16 cellular contexts compared by ENCODE assay signal in the genomic region with DNA sequence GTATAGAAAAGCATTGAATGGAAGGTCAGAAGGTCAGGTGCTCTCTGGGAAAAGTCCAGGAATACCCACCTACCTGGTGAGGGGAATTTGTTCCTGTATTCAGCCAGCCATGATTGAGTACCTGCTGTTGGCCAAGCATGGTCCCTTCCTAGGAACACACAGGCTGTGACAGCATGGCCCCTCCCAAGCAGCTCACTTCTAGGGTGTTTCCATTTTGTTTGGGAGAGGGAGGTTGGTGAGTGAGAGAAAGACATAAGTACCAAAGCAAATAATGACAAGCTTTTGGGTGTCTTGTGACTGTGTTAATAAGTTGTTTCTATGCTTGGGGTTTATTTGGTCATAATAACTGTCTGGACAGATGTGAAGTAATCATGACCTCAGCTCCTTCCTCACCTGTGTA. TPM values are rescaled to one million over a fixed set of nuclear protein-coding genes. Genes with fewer than 3 reads are reported as not detected.
A peak's percentile ranks its signal among the peaks of the same experiment; 100 is the strongest.
DNase-seq lines count a peak whose midpoint lies in the region; ATAC-seq, FAIRE-seq and TF ChIP-seq lines count a peak whose summit lies in the region.
"Had no signal": no experiment of that assay in that cellular context is flagged by ENCODE, and none has a peak within 500 bp of the region (broad histone marks: within the 10 kb centered on the region; RNA-seq: fewer than 3 reads in every experiment).

No MANE protein-coding gene starts in this region.

- no peak overlapping the region for H2BK20ac ChIP-seq in IMR-90 (ENCODE audit: low read depth, low read length)

- H2AK5ac ChIP-seq in IMR-90 (ENCODE audit: low read depth, low read length), result 0 out of 2 replicates have a peak overlapping the region, but pooled peaks have one; percentile 57

- H3K36me3 ChIP-seq in IMR-90 (ENCODE audit: control insufficient read depth, insufficient read depth, low read length), result peaks cover 6% of the 10 kb centered on the region
- no peaks in the 10 kb centered on the region for H3K36me3 ChIP-seq in left lung
- H3K36me3 ChIP-seq: BE2C, SJSA1 had no signal

- H3K4me3 ChIP-seq in IMR-90 (ENCODE audit: insufficient read depth, low read depth, low read length) (no peak overlapping the region), left lung (no peak overlapping the region)
- H3K4me3 ChIP-seq: SJSA1 had no signal

- H3K27ac ChIP-seq in IMR-90 (ENCODE audit: insufficient read depth, low read length), result no peak overlapping the region
- no peak overlapping the region for H3K27ac ChIP-seq in left lung
- H3K27ac ChIP-seq: SJSA1 had no signal

- H3K18ac ChIP-seq in IMR-90 (ENCODE audit: low read depth, low read length), result no peak overlapping the region

- no peak for ATAC-seq in IMR-90 (ENCODE audit: low read depth)
- peak; percentile 53 for ATAC-seq in left lung
- no peak for ATAC-seq in GM18511 (IDR thresholded peaks at IDR 0.05; ENCODE audit: unreplicated experiment)
- ATAC-seq: CD8-positive, alpha-beta T cell; PC-3 had no signal

- peaks cover 43% of the 10 kb centered on the region for H3K9me1 ChIP-seq in IMR-90 (ENCODE audit: insufficient read depth, low read length)

- peaks cover 19% of the 10 kb centered on the region for H3K4me1 ChIP-seq in IMR-90 (ENCODE audit: control insufficient read depth, insufficient read depth, low read length)
- H3K4me1 ChIP-seq in left lung, result peaks cover 11 to 17% of the 10 kb centered on the region in 2 donors
- H3K4me1 ChIP-seq: BE2C, SJSA1 had no signal

- BruUV-seq in IMR-90 (replicated peaks; lab: Mats Ljungman, UMichigan), result no TSS peak

- H3K9ac ChIP-seq in IMR-90 (ENCODE audit: low read depth, low read length), result no peak overlapping the region

- H3K9me3 ChIP-seq in IMR-90 (ENCODE audit: control insufficient read depth, insufficient read depth, low read length) (no peaks in the 10 kb centered on the region), left lung (no peaks in the 10 kb centered on the region)
- H3K9me3 ChIP-seq: BE2C, SJSA1 had no signal

- no peak overlapping the region for H3K56ac ChIP-seq in IMR-90 (ENCODE audit: extremely low read depth, insufficient read depth, low read length)

- TF ChIP-seq POLR2A in IMR-90 (IDR thresholded peaks at IDR 0.05; ENCODE audit: low read depth, low read length), result no peak

- H3K23ac ChIP-seq in IMR-90 (ENCODE audit: low read depth, low read length), result no peak overlapping the region

- no peak overlapping the region for H4K8ac ChIP-seq in IMR-90 (ENCODE audit: low read depth in 2 of 2, low read length in 2 of 2)

- no peak overlapping the region for H3K4me2 ChIP-seq in IMR-90 (ENCODE audit: low read depth, low read length)

- H2BK120ac ChIP-seq in IMR-90 (ENCODE audit: low read depth, low read length), result no peak overlapping the region

- POLR2A ChIA-PET in IMR-90 (lab: Charles Lee; ENCODE audit: unreplicated experiment), result no interaction called here

- CTCF ChIA-PET in IMR-90 (lab: Yijun Ruan, JAX), result interaction anchor here (0.6 kb wide), 1 partner anchor 50 kb away, joined by 3 read pairs; no protein-coding TSS in a partner anchor

- peaks cover 51% of the 10 kb centered on the region for H4K20me1 ChIP-seq in IMR-90 (ENCODE audit: insufficient read depth, low read length)

- H2BK15ac ChIP-seq in IMR-90 (ENCODE audit: low read depth, low read length), result no peak overlapping the region

- peak overlapping the region; percentile 39; the same call in 1 of the 2 replicates for H3K4ac ChIP-seq in IMR-90 (ENCODE audit: low read depth, low read length)

- H4K5ac ChIP-seq in IMR-90 (ENCODE audit: low read depth, low read length), result no peak overlapping the region

- dilution Hi-C loops in IMR-90 (cut with HindIII; ENCODE audit: low sequenced_read_pairs, unreplicated experiment), result no loop called here

- TF ChIP-seq CTCF in IMR-90 (conservative IDR thresholded peaks at IDR 0.05; ENCODE audit: low read depth, low read length) (no peak), left lung (IDR thresholded peaks at IDR 0.05) (no peak)

- in situ Hi-C loops in IMR-90 (cut with MboI; ENCODE audit: low sequenced_read_pairs), result no loop called here

- H2AK9ac ChIP-seq in IMR-90 (replicated peaks; ENCODE audit: low read depth, low read length, poor library complexity), result no peak overlapping the region

- H3K27me3 ChIP-seq in IMR-90 (ENCODE audit: control insufficient read depth, insufficient read depth, low read length) (no peaks in the 10 kb centered on the region), left lung (no peaks in the 10 kb centered on the region)
- H3K27me3 ChIP-seq: BE2C, SJSA1 had no signal

- peak overlapping the region; percentile 40 for H2BK5ac ChIP-seq in IMR-90 (ENCODE audit: low read depth, low read length, poor library complexity, severe bottlenecking)

- TF ChIP-seq RAD21 in IMR-90 (IDR thresholded peaks at IDR 0.05; ENCODE audit: low read length), result no peak

- no peak overlapping the region for H2AFZ ChIP-seq in IMR-90 (replicated peaks; ENCODE audit: low read length, poor library complexity)

- FAIRE-seq in HTR-8/SVneo (lab: Jason Lieb, UNC), result no peak
- FAIRE-seq: D721Med, GM18507 had no signal

- intact Hi-C loops in IMR-90 (cut with micrococcal nuclease) (loop anchor here (10.0 kb wide), 1 partner anchor 83 kb away; no protein-coding TSS in a partner anchor), left lung (cut with DNase I) (no loop called here)

- peaks cover 29 to 92% of the 10 kb centered on the region in 2 experiments; a peak in 3 of 4 replicates for H3K79me1 ChIP-seq in IMR-90 (ENCODE audit: low read depth in 1 of 2, low read length in 2 of 2)

- DNase-seq in DMS79 (lab: John Stamatoyannopoulos, UW) (peak; percentile 28), IMR-90 (no peak), NCI-H69 (lab: John Stamatoyannopoulos, UW) (peak; percentile 97), left lung (no peak), anterior cingulate cortex (lab: John Stamatoyannopoulos, UW) (no peak), HTR-8/SVneo (ENCODE audit: insufficient read length, low spot score) (no peak)
- DNase-seq: BE2C; CD8-positive, alpha-beta T cell; NCI-H1092; NCI-H2081 treated with DMSO at 0.1 percent for 48 hours; PC-3; SW 1271 had no signal

- H4K91ac ChIP-seq in IMR-90 (ENCODE audit: insufficient read depth, low read depth, low read length), result peak overlapping the region; percentile 23; the same call in 1 of the 2 replicates

- H3K14ac ChIP-seq in IMR-90 (replicated peaks; ENCODE audit: low read depth, low read length), result no peak overlapping the region

TF ChIP-seq in IMR-90, 13 proteins besides CTCF, POLR2A, EP300 and RAD21:
- TF ChIP-seq RFX5 (IDR thresholded peaks at IDR 0.05; ENCODE audit: low read depth, low read length) (no peak), NFE2L2 (IDR thresholded peaks at IDR 0.05; ENCODE audit: low read depth, low read length) (no peak), SMC3 (IDR thresholded peaks at IDR 0.05; ENCODE audit: low read depth, low read length) (no peak), CEBPB (IDR thresholded peaks at IDR 0.05; ENCODE audit: low read depth, low read length) (no peak), ELK1 (IDR thresholded peaks at IDR 0.05; ENCODE audit: borderline replicate concordance, low read depth, low read length) (no peak), FOS (IDR thresholded peaks at IDR 0.05; ENCODE audit: low read depth, low read length) (no peak), RCOR1 (IDR thresholded peaks at IDR 0.05; ENCODE audit: insufficient replicate concordance, low read length) (no peak), MXI1 (IDR thresholded peaks at IDR 0.05; ENCODE audit: borderline replicate concordance, low read depth, low read length) (no peak), CHD1 (IDR thresholded peaks at IDR 0.05; ENCODE audit: low read depth, low read length) (no peak), MAFK (IDR thresholded peaks at IDR 0.05; ENCODE audit: low read depth, low read length) (no peak), BHLHE40 (IDR thresholded peaks at IDR 0.05; ENCODE audit: low read depth, low read length) (no peak), MAZ (IDR thresholded peaks at IDR 0.05; ENCODE audit: borderline replicate concordance, low read depth, low read length) (no peak)
- TF ChIP-seq, protein P1, sequence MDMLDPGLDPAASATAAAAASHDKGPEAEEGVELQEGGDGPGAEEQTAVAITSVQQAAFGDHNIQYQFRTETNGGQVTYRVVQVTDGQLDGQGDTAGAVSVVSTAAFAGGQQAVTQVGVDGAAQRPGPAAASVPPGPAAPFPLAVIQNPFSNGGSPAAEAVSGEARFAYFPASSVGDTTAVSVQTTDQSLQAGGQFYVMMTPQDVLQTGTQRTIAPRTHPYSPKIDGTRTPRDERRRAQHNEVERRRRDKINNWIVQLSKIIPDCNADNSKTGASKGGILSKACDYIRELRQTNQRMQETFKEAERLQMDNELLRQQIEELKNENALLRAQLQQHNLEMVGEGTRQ (IDR thresholded peaks at IDR 0.05; ENCODE audit: low read depth, low read length), result no peak

RNA-seq across cellular contexts. Expression of gene CABLES1, which starts 46.3 kb away (rescaled TPM):
- total RNA-seq in IMR-90 (2012; rRNA removed) (4.7 and 5.7 TPM in 2 replicates), left lung (10 to 100 TPM; 21.9 to 35.4 TPM)
- polyA plus RNA-seq in IMR-90 (2012; rRNA removed), result 4.4 and 4.7 TPM in 2 replicates
- 2.2 and 5.2 TPM in 2 replicates for polyA plus RNA-seq in IMR-90 (2012; cell fraction: cytosol; rRNA removed)
- polyA plus RNA-seq in IMR-90 (2012; cell fraction: nucleus; rRNA removed; ENCODE audit: low replicate concordance), result 3.2 and 7.3 TPM in 2 replicates

Comparison
In these comparisons a context has a peak if more than half of its experiments do, and no peak if none do; other contexts are left out.
1. DNase-seq: peak in DMS79 (single experiment) and NCI-H69 (single experiment); none in IMR-90 (single experiment), left lung (0 of 2), anterior cingulate cortex (0 of 58) and HTR-8/SVneo (single experiment).